In genomic region chr3:40456940-40457823, GRCh38 we compare ENCODE assay signal across 8 cellular contexts. TPM values are rescaled to one million over a fixed set of nuclear protein-coding genes. Genes with fewer than 3 reads are reported as not detected.
A peak's percentile ranks its signal among the peaks of the same experiment; 100 is the strongest.
DNase-seq lines count a peak whose midpoint lies in the region; ATAC-seq and TF ChIP-seq lines count a peak whose summit lies in the region.

Gene RPL14 (plus strand): TSS chr3:40457339. CDS start chr3:40457472, 133 bp downstream.

- peaks cover 2% of the 10 kb centered on the region for H3K27me3 Mint-ChIP-seq in endodermal cell (ENCODE audit: insufficient read depth)

- H3K27ac ChIP-seq in endodermal cell (ENCODE audit: low read depth, low read length) (peak within 1 kb of the TSS; percentile 66), mesendoderm (ENCODE audit: low read depth, low read length) (no peak within 1 kb of the TSS)

- TF ChIP-seq CTCF in endodermal cell (conservative IDR thresholded peaks at IDR 0.05), result no peak

- peak within 1 kb of the TSS; percentile 82 for H3K23ac ChIP-seq in mesendoderm (ENCODE audit: low read length)

- H3K27ac Mint-ChIP-seq in endodermal cell, result peak within 1 kb of the TSS; percentile 96

- no peaks in the 10 kb centered on the region for H3K9me3 ChIP-seq in NT2/D1 (ENCODE audit: insufficient read depth, low read length)
- H3K9me3 ChIP-seq in endodermal cell (ENCODE audit: control insufficient read depth, low read length), result no peaks in the 10 kb centered on the region

- DNase-seq in COLO668 (lab: John Stamatoyannopoulos, UW; ENCODE audit: unreplicated experiment), result peak; percentile 92
- DNase-seq in HT1080 (ENCODE audit: low read depth), result peak; percentile 91
- peak; percentile 94 for DNase-seq in NT2/D1 (ENCODE audit: low read depth, low spot score)
- DNase-seq in activated CD8-positive, alpha-beta memory T cell treated with anti-CD3 and anti-CD28 coated beads, Interleukin-2, amount 50 U/mL, for 1 hour (ENCODE audit: extremely low read depth), result peak; percentile 89
- DNase-seq in endodermal cell, result peak; percentile 96
- peak; percentile 97 for DNase-seq in mesendoderm
- peak; percentile 90 for DNase-seq in stimulated activated CD8-positive, alpha-beta memory T cell treated with anti-CD3 and anti-CD28 coated beads, Interleukin-15, amount 100 ng/mL, for 1 hour (ENCODE audit: low read depth)

- H3K36me3 ChIP-seq in NT2/D1 (ENCODE audit: insufficient read depth, insufficient read length, low read length), result peaks cover 42% of the 10 kb centered on the region
- peaks cover 43% of the 10 kb centered on the region for H3K36me3 ChIP-seq in endodermal cell (ENCODE audit: control insufficient read depth, insufficient read depth, low read length)
- peaks cover 8% of the 10 kb centered on the region for H3K36me3 ChIP-seq in mesendoderm (ENCODE audit: control insufficient read depth, insufficient read depth, low read length)

- H3K4me3 Mint-ChIP-seq in endodermal cell, result peak within 1 kb of the TSS; percentile 93

- peak within 1 kb of the TSS; percentile 82 for H3K4ac ChIP-seq in mesendoderm (ENCODE audit: low read depth, low read length)

- peak; percentile 63 for ATAC-seq in GM21360 (IDR thresholded peaks at IDR 0.05; ENCODE audit: unreplicated experiment)

- H3K4me1 Mint-ChIP-seq in endodermal cell, result peaks cover 22% of the 10 kb centered on the region

- peaks cover 23% of the 10 kb centered on the region for H3K79me2 ChIP-seq in mesendoderm (ENCODE audit: control insufficient read depth, insufficient read depth, low read length)

- H2BK5ac ChIP-seq in mesendoderm (ENCODE audit: low read length), result peak within 1 kb of the TSS; percentile 14

- H3K56ac ChIP-seq in mesendoderm (ENCODE audit: low read length), result peak within 1 kb of the TSS; percentile 99

- H3K9me3 Mint-ChIP-seq in endodermal cell, result no peaks in the 10 kb centered on the region

- H3K9ac ChIP-seq in NT2/D1 (ENCODE audit: insufficient read length, low read depth) (peak within 1 kb of the TSS; percentile 98), endodermal cell (ENCODE audit: extremely low read depth, low read length, poor library complexity, severe bottlenecking) (peak within 1 kb of the TSS; percentile 89), mesendoderm (ENCODE audit: low read length) (peak within 1 kb of the TSS; percentile 97)

- WGBS in endodermal cell (ENCODE audit: insufficient coverage in 1 of 2, insufficient read length in 1 of 2), 2 experiments, result 0% methylated on average over 31 to 79 of the region's 79 CpGs
- no CpG with 5 or more reads among the region's 79 CpGs for WGBS in mesendoderm (ENCODE audit: extremely low coverage, insufficient coverage, low lambda C conversion rate)

- H2AK5ac ChIP-seq in mesendoderm (ENCODE audit: low read length), result no peak within 1 kb of the TSS

- no peaks in the 10 kb centered on the region for H3K27me3 ChIP-seq in NT2/D1 (ENCODE audit: insufficient read depth, insufficient read length)
- H3K27me3 ChIP-seq in endodermal cell (ENCODE audit: control insufficient read depth, insufficient read depth, low read length, poor library complexity, severe bottlenecking), result no peaks in the 10 kb centered on the region
- H3K27me3 ChIP-seq in mesendoderm (ENCODE audit: insufficient read depth, low read length, poor library complexity), result no peaks in the 10 kb centered on the region

- H3K79me1 ChIP-seq in mesendoderm (ENCODE audit: low read length), result peaks cover 4% of the 10 kb centered on the region

- H3K4me3 ChIP-seq in NT2/D1 (ENCODE audit: insufficient read length, low read depth), result peak within 1 kb of the TSS; percentile 96
- peak within 1 kb of the TSS; percentile 100 for H3K4me3 ChIP-seq in endodermal cell (ENCODE audit: low read length)
- H3K4me3 ChIP-seq in mesendoderm (ENCODE audit: low read length), result peak within 1 kb of the TSS; percentile 94

- H3K36me3 Mint-ChIP-seq in endodermal cell (ENCODE audit: low read depth), result peaks cover 42% of the 10 kb centered on the region

- H3K18ac ChIP-seq in mesendoderm (ENCODE audit: low read length), result peak within 1 kb of the TSS; percentile 88

- peak within 1 kb of the TSS; percentile 94 for H4K8ac ChIP-seq in mesendoderm (ENCODE audit: low read depth, low read length)

- peak within 1 kb of the TSS; percentile 61 for H4K5ac ChIP-seq in mesendoderm (ENCODE audit: low read length)

- peak within 1 kb of the TSS; percentile 59 for H3K4me2 ChIP-seq in mesendoderm (ENCODE audit: low read length)

- no peaks in the 10 kb centered on the region for H3K4me1 ChIP-seq in NT2/D1 (ENCODE audit: insufficient read depth, insufficient read length)
- peaks cover 4% of the 10 kb centered on the region for H3K4me1 ChIP-seq in endodermal cell (ENCODE audit: control insufficient read depth, insufficient read depth, low read length)
- no peaks in the 10 kb centered on the region for H3K4me1 ChIP-seq in mesendoderm (ENCODE audit: control insufficient read depth, low read depth, low read length)

- H2BK15ac ChIP-seq in mesendoderm (replicated peaks; ENCODE audit: low read depth), result no peak within 1 kb of the TSS

- H2BK120ac ChIP-seq in mesendoderm (ENCODE audit: low read depth, low read length), result no peak within 1 kb of the TSS

RNA-seq across cellular contexts. Expression of gene RPL14, which starts in this region (rescaled TPM):
- total RNA-seq in HT1080 (2014; rRNA removed; shearing (Covaris generic)), result 916 and 971 TPM in 2 replicates
- 933 and 966 TPM in 2 replicates for polyA plus RNA-seq in HT1080 (2015; cell fraction: cytosol; rRNA removed)
- 298 and 308 TPM in 2 replicates for polyA plus RNA-seq in HT1080 (2015; cell fraction: nucleus; rRNA removed)
- total RNA-seq in endodermal cell, result 1,000 to 10,000 TPM; 1,691 to 2,241 TPM
- polyA plus RNA-seq in endodermal cell (2013, experiment 1 of 2), result 1,100 TPM
- polyA plus RNA-seq in endodermal cell (2013, experiment 2 of 2), result 1,049 TPM
- 1,878 TPM for polyA plus RNA-seq in mesendoderm (2013, experiment 1 of 2)
- 1,871 TPM for polyA plus RNA-seq in mesendoderm (2013, experiment 2 of 2)
